18 cellular contexts compared by ENCODE assay signal in genomic region chr6:122180132-122180531, GRCh38.
A peak's percentile ranks its signal among the peaks of the same experiment; 100 is the strongest.
DNase-seq lines count a peak whose midpoint lies in the region; ATAC-seq and TF ChIP-seq lines count a peak whose summit lies in the region.
"Had no signal": no experiment of that assay in that cellular context is flagged by ENCODE, and none has a peak within 500 bp of the region (broad histone marks: within the 10 kb centered on the region; RNA-seq: fewer than 3 reads in every experiment).

No MANE protein-coding gene starts in this region.

- CTCF ChIA-PET in CD8-positive, alpha-beta memory T cell (lab: Charles Lee): no interaction called here
- CTCF ChIA-PET in activated CD4-positive, alpha-beta T cell treated with anti-CD3 and anti-CD28 coated beads, Interleukin-2, amount 10 ng/mL, durations not matched to agents 7 days and 5 days (lab: Charles Lee): no interaction called here

- no peak overlapping the region for H3K27ac Mint-ChIP-seq in CD8-positive, alpha-beta memory T cell
- no peak overlapping the region for H3K27ac Mint-ChIP-seq in activated CD4-positive, alpha-beta T cell treated with anti-CD3 and anti-CD28 coated beads, Interleukin-2, amount 10 ng/mL, durations not matched to agents 7 days and 5 days
- H3K27ac Mint-ChIP-seq: activated B cell treated with CpG ODN at 0.5 μM for 24 hours; memory B cell; stimulated activated naive B cell treated with anti-CD40 and anti-IgM and Interleukin-4, amounts not matched to agents 10 μg/mL and 1 μg/mL and 100 μg/mL, for 72 hours had no signal

- TF ChIP-seq CTCF in 22Rv1 (IDR thresholded peaks at IDR 0.05) (peak; percentile 45), astrocyte of the cerebellum (IDR thresholded peaks at IDR 0.05; ENCODE audit: low read depth, low read length, missing control alignments) (peak; percentile 45)

- H3K9me3 ChIP-seq in CD8-positive, alpha-beta memory T cell (ENCODE audit: low read length): no peaks in the 10 kb centered on the region
- H3K9me3 ChIP-seq: adrenal gland had no signal

- no peaks in the 10 kb centered on the region for H3K4me1 ChIP-seq in CD8-positive, alpha-beta memory T cell (ENCODE audit: insufficient read depth, low read length)
- H3K4me1 ChIP-seq: adrenal gland had no signal

- no peaks in the 10 kb centered on the region for H3K36me3 Mint-ChIP-seq in CD8-positive, alpha-beta memory T cell
- H3K36me3 Mint-ChIP-seq in activated CD4-positive, alpha-beta T cell treated with anti-CD3 and anti-CD28 coated beads, Interleukin-2, amount 10 ng/mL, durations not matched to agents 7 days and 5 days (ENCODE audit: low read depth): no peaks in the 10 kb centered on the region
- H3K36me3 Mint-ChIP-seq: memory B cell; stimulated activated naive B cell treated with anti-CD40 and anti-IgM and Interleukin-4, amounts not matched to agents 10 μg/mL and 1 μg/mL and 100 μg/mL, for 72 hours had no signal

- peak; percentile 34 to 79 for ATAC-seq in left cardiac atrium
- ATAC-seq: stimulated activated naive B cell treated with anti-CD40 and anti-IgM and Interleukin-4, amounts not matched to agents 10 μg/mL and 1 μg/mL and 100 μg/mL, for 72 hours had no signal

- DNase-seq in H4 (ENCODE audit: low spot score): peak; percentile 4
- no peak for DNase-seq in astrocyte of the cerebellum (ENCODE audit: low read depth)
- DNase-seq in left cardiac atrium: no peak
- DNase-seq in CD8-positive, alpha-beta memory T cell: no peak
- DNase-seq in HK-2 (ENCODE audit: unreplicated experiment): no peak
- no peak for DNase-seq in activated CD4-positive, alpha-beta T cell treated with anti-CD3 and anti-CD28 coated beads, Interleukin-2, amount 10 ng/mL, durations not matched to agents 7 days and 5 days
- DNase-seq in hippocampal formation (lab: John Stamatoyannopoulos, UW): no peak
- DNase-seq: activated B cell treated with CpG ODN at 0.5 μM for 24 hours; activated T-cell treated with anti-CD3 and anti-CD28 coated beads, Interleukin-2, amount 50 U/mL, for 1 hour; AML-193; effector CD4-positive, alpha-beta T cell; KBM-7; NCI-H187; stimulated activated CD4-positive, alpha-beta T cell treated with anti-CD3 and anti-CD28 coated beads, Interleukin-2, amount 100 ng/mL, for 48 hours; stimulated activated naive B cell treated with anti-CD40 and anti-IgM and Interleukin-4, amounts not matched to agents 10 μg/mL and 1 μg/mL and 100 μg/mL, for 72 hours had no signal

- peaks cover 0 to 3% (median 0%) of the 10 kb centered on the region in 5 donors for H3K9me3 Mint-ChIP-seq in CD8-positive, alpha-beta memory T cell
- H3K9me3 Mint-ChIP-seq in activated CD4-positive, alpha-beta T cell treated with anti-CD3 and anti-CD28 coated beads, Interleukin-2, amount 10 ng/mL, durations not matched to agents 7 days and 5 days: no peaks in the 10 kb centered on the region
- H3K9me3 Mint-ChIP-seq: activated B cell treated with CpG ODN at 0.5 μM for 24 hours; stimulated activated naive B cell treated with anti-CD40 and anti-IgM and Interleukin-4, amounts not matched to agents 10 μg/mL and 1 μg/mL and 100 μg/mL, for 72 hours had no signal

- no peak overlapping the region for H3K4me3 ChIP-seq in astrocyte of the cerebellum (ENCODE audit: low read depth, low read length)
- no peak overlapping the region for H3K4me3 ChIP-seq in CD8-positive, alpha-beta memory T cell (ENCODE audit: low read length)
- H3K4me3 ChIP-seq: adrenal gland had no signal

- intact Hi-C loops in left cardiac atrium (cut with DNase I): loop anchor here in 1 of 2 donors (5.0 to 10.0 kb wide), 3 partner anchors 138 to 865 kb away; no protein-coding TSS in a partner anchor

- H3K36me3 ChIP-seq in CD8-positive, alpha-beta memory T cell (ENCODE audit: insufficient read depth, low read length): no peaks in the 10 kb centered on the region
- H3K36me3 ChIP-seq: adrenal gland had no signal

- in situ Hi-C loops in astrocyte of the cerebellum (cut with HindIII; ENCODE audit: low sequenced_read_pairs): no loop called here

- no peak overlapping the region for H3K4me3 Mint-ChIP-seq in CD8-positive, alpha-beta memory T cell
- H3K4me3 Mint-ChIP-seq in activated CD4-positive, alpha-beta T cell treated with anti-CD3 and anti-CD28 coated beads, Interleukin-2, amount 10 ng/mL, durations not matched to agents 7 days and 5 days: no peak overlapping the region
- H3K4me3 Mint-ChIP-seq: activated B cell treated with CpG ODN at 0.5 μM for 24 hours; memory B cell; stimulated activated naive B cell treated with anti-CD40 and anti-IgM and Interleukin-4, amounts not matched to agents 10 μg/mL and 1 μg/mL and 100 μg/mL, for 72 hours had no signal

- H3K27me3 ChIP-seq in CD8-positive, alpha-beta memory T cell (ENCODE audit: insufficient read depth, low read length, poor library complexity, severe bottlenecking): no peaks in the 10 kb centered on the region
- H3K27me3 ChIP-seq: adrenal gland had no signal

- no peaks in the 10 kb centered on the region for H3K4me1 Mint-ChIP-seq in CD8-positive, alpha-beta memory T cell
- H3K4me1 Mint-ChIP-seq in activated CD4-positive, alpha-beta T cell treated with anti-CD3 and anti-CD28 coated beads, Interleukin-2, amount 10 ng/mL, durations not matched to agents 7 days and 5 days: no peaks in the 10 kb centered on the region
- H3K4me1 Mint-ChIP-seq: activated B cell treated with CpG ODN at 0.5 μM for 24 hours; memory B cell; stimulated activated naive B cell treated with anti-CD40 and anti-IgM and Interleukin-4, amounts not matched to agents 10 μg/mL and 1 μg/mL and 100 μg/mL, for 72 hours had no signal

- H3K27ac ChIP-seq in 22Rv1: no peak overlapping the region
- no peak overlapping the region for H3K27ac ChIP-seq in CD8-positive, alpha-beta memory T cell (ENCODE audit: low read depth, low read length)
- H3K27ac ChIP-seq: adrenal gland had no signal

- H3K27me3 Mint-ChIP-seq in CD8-positive, alpha-beta memory T cell: no peaks in the 10 kb centered on the region
- H3K27me3 Mint-ChIP-seq in activated CD4-positive, alpha-beta T cell treated with anti-CD3 and anti-CD28 coated beads, Interleukin-2, amount 10 ng/mL, durations not matched to agents 7 days and 5 days: no peaks in the 10 kb centered on the region
- H3K27me3 Mint-ChIP-seq: activated B cell treated with CpG ODN at 0.5 μM for 24 hours; memory B cell; stimulated activated naive B cell treated with anti-CD40 and anti-IgM and Interleukin-4, amounts not matched to agents 10 μg/mL and 1 μg/mL and 100 μg/mL, for 72 hours had no signal

- POLR2A ChIA-PET in CD8-positive, alpha-beta memory T cell (lab: Charles Lee): no interaction called here
- POLR2A ChIA-PET in activated CD4-positive, alpha-beta T cell treated with anti-CD3 and anti-CD28 coated beads, Interleukin-2, amount 10 ng/mL, durations not matched to agents 7 days and 5 days (lab: Charles Lee): no interaction called here
